ENCODE assay signal across 12 cellular contexts in genomic region chr11:128745296-128746183, GRCh38. TPM values are rescaled to one million over a fixed set of nuclear protein-coding genes. Genes with fewer than 3 reads are reported as not detected.
DNase-seq lines count a peak whose midpoint lies in the region; ATAC-seq and TF ChIP-seq lines count a peak whose summit lies in the region.
"Had no signal": no experiment of that assay in that cellular context is flagged by ENCODE, and none has a peak within 500 bp of the region (broad histone marks: within the 10 kb centered on the region; RNA-seq: fewer than 3 reads in every experiment).

No MANE protein-coding gene starts in this region.

- H4K20me1 ChIP-seq in BLaER1 treated with 17β-estradiol and CSF1 and Interleukin-3, amounts not matched to agents 10 nM and 100 nM: peaks cover 100% of the 10 kb centered on the region in 11 experiments

- no peak overlapping the region for H3K23ac ChIP-seq in mesendoderm (ENCODE audit: low read length)

- H2BK5ac ChIP-seq in mesendoderm (ENCODE audit: low read length): no peak overlapping the region

- H3K4ac ChIP-seq in mesendoderm (ENCODE audit: low read depth, low read length): no peak overlapping the region

- H3K56ac ChIP-seq in mesendoderm (ENCODE audit: low read length): peak overlapping the region; percentile 7

- H3K79me1 ChIP-seq in mesendoderm (ENCODE audit: low read length): no peaks in the 10 kb centered on the region

- no peak overlapping the region for H4K8ac ChIP-seq in mesendoderm (ENCODE audit: low read depth, low read length)

- H3K4me1 ChIP-seq in BLaER1 treated with 17β-estradiol and CSF1 and Interleukin-3, amounts not matched to agents 10 nM and 100 nM: peaks cover 38 to 76% (median 52%) of the 10 kb centered on the region in 10 experiments
- H3K4me1 ChIP-seq in adipocyte (ENCODE audit: control insufficient read depth, insufficient read depth, low read length) (peaks cover 9% of the 10 kb centered on the region), mesendoderm (ENCODE audit: control insufficient read depth, low read depth, low read length) (peaks cover 5% of the 10 kb centered on the region)

- H3K36me3 ChIP-seq in BLaER1 treated with 17β-estradiol and CSF1 and Interleukin-3, amounts not matched to agents 10 nM and 100 nM: peaks cover 77 to 100% (median 100%) of the 10 kb centered on the region in 11 experiments
- H3K36me3 ChIP-seq in adipocyte (ENCODE audit: control insufficient read depth, insufficient read depth, low read length, severe bottlenecking) (no peaks in the 10 kb centered on the region), mesendoderm (ENCODE audit: control insufficient read depth, insufficient read depth, low read length) (no peaks in the 10 kb centered on the region)

- no peaks in the 10 kb centered on the region for H3K79me2 ChIP-seq in mesendoderm (ENCODE audit: control insufficient read depth, insufficient read depth, low read length)

- WGBS in mesendoderm (ENCODE audit: extremely low coverage, insufficient coverage, low lambda C conversion rate): no CpG with 5 or more reads among the region's 26 CpGs

- no peak overlapping the region for H2AK5ac ChIP-seq in mesendoderm (ENCODE audit: low read length)

- TF ChIP-seq CTCF in HFF-Myc (IDR thresholded peaks at IDR 0.05; ENCODE audit: low read depth, low read length, missing control alignments): no peak

- no peak overlapping the region for H2BK120ac ChIP-seq in mesendoderm (ENCODE audit: low read depth, low read length)

- H3K4me2 ChIP-seq in BLaER1 treated with 17β-estradiol and CSF1 and Interleukin-3, amounts not matched to agents 10 nM and 100 nM: peak overlapping the region in 5 of 11 experiments; percentile 24 to 62 (median 49); a peak in 11 of 22 replicates
- H3K4me2 ChIP-seq in mesendoderm (ENCODE audit: low read length): no peak overlapping the region

- no peak overlapping the region for H3K4me3 ChIP-seq in BLaER1 treated with 17β-estradiol and CSF1 and Interleukin-3, amounts not matched to agents 10 nM and 100 nM
- no peak overlapping the region for H3K4me3 ChIP-seq in HFF-Myc (replicated peaks; ENCODE audit: low read depth, low read length)
- H3K4me3 ChIP-seq in adipocyte (ENCODE audit: low read length): peak overlapping the region; percentile 0
- no peak overlapping the region for H3K4me3 ChIP-seq in mesendoderm (ENCODE audit: low read length)

- no peak overlapping the region for H3K18ac ChIP-seq in mesendoderm (ENCODE audit: low read length)

- no peak overlapping the region for H2BK15ac ChIP-seq in mesendoderm (replicated peaks; ENCODE audit: low read depth)

- H3K27ac ChIP-seq in BLaER1 treated with 17β-estradiol and CSF1 and Interleukin-3, amounts not matched to agents 10 nM and 100 nM: peak overlapping the region in 10 of 11 experiments; percentile 7 to 69 (median 16); a peak in 13 of 22 replicates
- no peak overlapping the region for H3K27ac ChIP-seq in mesendoderm (ENCODE audit: low read depth, low read length)

- no peak for ATAC-seq in HG03097 (IDR thresholded peaks at IDR 0.05; ENCODE audit: low FRiP score, unreplicated experiment)
- ATAC-seq in HG02623 (IDR thresholded peaks at IDR 0.05; ENCODE audit: unreplicated experiment): no peak

- no peak overlapping the region for H4K5ac ChIP-seq in mesendoderm (ENCODE audit: low read length)

- DNase-seq in HFF-Myc (ENCODE audit: extremely low read depth, low read depth) (peak; percentile 70), adipocyte (ENCODE audit: low read depth) (peak; percentile 30), mesendoderm (peak; percentile 53), NK-92 (lab: John Stamatoyannopoulos, UW; ENCODE audit: unreplicated experiment) (no peak), globus pallidus (ENCODE audit: low spot score) (no peak)
- DNase-seq: activated CD8-positive, alpha-beta memory T cell treated with anti-CD3 and anti-CD28 coated beads, Interleukin-2, amount 50 U/mL, for 48 hours; central memory CD4-positive, alpha-beta T cell; EL; NCI-H226 had no signal

- H3K9ac ChIP-seq in BLaER1 treated with 17β-estradiol and CSF1 and Interleukin-3, amounts not matched to agents 10 nM and 100 nM: peak overlapping the region in 5 of 11 experiments; percentile 7 to 39 (median 20); a peak in 5 of 22 replicates
- H3K9ac ChIP-seq in adipocyte (ENCODE audit: low read length) (no peak overlapping the region), mesendoderm (ENCODE audit: low read length) (no peak overlapping the region)

- no peaks in the 10 kb centered on the region for H3K9me3 ChIP-seq in BLaER1 treated with 17β-estradiol and CSF1 and Interleukin-3, amounts not matched to agents 10 nM and 100 nM (replicated peaks in 1 of 11)
- no peaks in the 10 kb centered on the region for H3K9me3 ChIP-seq in adipocyte (ENCODE audit: control insufficient read depth, low read length)

- H3K27me3 ChIP-seq in BLaER1 treated with 17β-estradiol and CSF1 and Interleukin-3, amounts not matched to agents 10 nM and 100 nM: no peaks in the 10 kb centered on the region
- H3K27me3 ChIP-seq in adipocyte (replicated peaks; ENCODE audit: control insufficient read depth, insufficient read depth, low read length) (no peaks in the 10 kb centered on the region), mesendoderm (ENCODE audit: insufficient read depth, low read length, poor library complexity) (no peaks in the 10 kb centered on the region)

RNA-seq across cellular contexts. Expression of gene FLI1, which starts 51.7 kb away (rescaled TPM):
- polyA plus RNA-seq in mesendoderm (2013, experiment 1 of 2): 0.21 TPM
- polyA plus RNA-seq in mesendoderm (2013, experiment 2 of 2): 0.25 TPM

Comparison
In these comparisons a context has a peak if more than half of its experiments do, and no peak if none do; other contexts are left out.
1. DNase-seq: peak in HFF-Myc (single experiment), adipocyte (single experiment) and mesendoderm (single experiment); none in NK-92 (single experiment) and globus pallidus (single experiment).